ENCODE assay signal across 30 cellular contexts in the genomic region with DNA sequence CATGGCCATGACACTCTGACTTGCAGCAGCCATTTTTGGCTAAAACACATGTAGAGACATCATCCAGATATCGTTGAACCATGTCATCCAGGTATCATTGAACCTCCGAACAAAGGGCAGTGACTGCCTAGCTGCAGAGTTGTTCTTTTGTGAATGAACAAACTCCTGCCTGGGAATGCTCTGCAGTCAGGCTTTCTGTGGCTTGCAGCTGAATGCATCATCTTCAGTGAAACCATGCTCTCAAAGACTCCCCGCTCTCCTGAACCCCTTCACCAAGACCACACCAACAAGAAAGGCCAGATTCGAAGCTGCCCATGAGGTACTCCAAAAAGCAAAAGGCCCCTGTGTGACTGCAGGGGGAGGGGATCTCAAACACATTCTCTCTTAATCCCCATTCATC.
"Had no signal": no experiment of that assay in that cellular context is flagged by ENCODE, and none has a peak within 500 bp of the region (broad histone marks: within the 10 kb centered on the region; RNA-seq: fewer than 3 reads in every experiment).

No MANE protein-coding gene starts in this region.

- H3K4me1 Mint-ChIP-seq: naive B cell; naive thymus-derived CD8-positive, alpha-beta T cell; stimulated activated memory B cell treated with anti-CD40 and anti-IgM and Interleukin-4, amounts not matched to agents 10 μg/mL and 1 μg/mL and 100 μg/mL, for 72 hours; stimulated activated naive CD8-positive, alpha-beta T cell treated with anti-CD3 and anti-CD28 coated beads, Interleukin-15, amount 100 ng/mL, for 72 hours had no signal

- DNase-seq: naive B cell; naive thymus-derived CD8-positive, alpha-beta T cell; occipital lobe; ovary; posterior cingulate gyrus; psoas muscle; right cardiac atrium; spleen; stimulated activated CD4-positive, alpha-beta T cell treated with anti-CD3 and anti-CD28 coated beads, Interleukin-12 subunit alpha, Interleukin-12 subunit beta, amount 100 ng/mL, for 4 hours; stimulated activated CD4-positive, alpha-beta T cell treated with anti-CD3 and anti-CD28 coated beads, Interleukin-1b, Interleukin-23, amount 100 ng/mL, for 48 hours; stimulated activated CD4-positive, alpha-beta T cell treated with anti-CD3 and anti-CD28 coated beads, Interleukin-4, amount 100 ng/mL, for 1 hour; stimulated activated CD4-positive, alpha-beta T cell treated with anti-CD3 and anti-CD28 coated beads, Interleukin-4, amount 100 ng/mL, for 4 hours; stimulated activated CD8-positive, alpha-beta memory T cell treated with anti-CD3 and anti-CD28 coated beads, Interleukin-4, amount 100 ng/mL, for 48 hours; stimulated activated naive CD4-positive, alpha-beta T cell; stimulated activated naive CD8-positive, alpha-beta T cell treated with anti-CD3 and anti-CD28 coated beads, Interleukin-15, amount 100 ng/mL, for 72 hours; stimulated activated naive CD8-positive, alpha-beta T cell treated with anti-CD3 and anti-CD28 coated beads, Interleukin-15, Interleukin-2, amounts not matched to agents 100 U/mL and 50 U/mL, for 24 hours; substantia nigra; testis; tibial artery; transverse colon; upper lobe of right lung; uterus had no signal

- H3K4me3 Mint-ChIP-seq: naive B cell; naive thymus-derived CD8-positive, alpha-beta T cell; natural killer cell treated with Interleukin-12 subunit alpha and Interleukin-12 subunit beta and Interleukin-15 and Interleukin-18, amount 100 ng/mL, for 72 hours; stimulated activated memory B cell treated with anti-CD40 and anti-IgM and Interleukin-4, amounts not matched to agents 10 μg/mL and 1 μg/mL and 100 μg/mL, for 72 hours; stimulated activated naive CD8-positive, alpha-beta T cell treated with anti-CD3 and anti-CD28 coated beads, Interleukin-15, amount 100 ng/mL, for 72 hours; type B pancreatic cell had no signal

- H3K36me3 Mint-ChIP-seq: natural killer cell treated with Interleukin-12 subunit alpha and Interleukin-12 subunit beta and Interleukin-15 and Interleukin-18, amount 100 ng/mL, for 72 hours; type B pancreatic cell had no signal

- H3K9me3 Mint-ChIP-seq: natural killer cell treated with Interleukin-12 subunit alpha and Interleukin-12 subunit beta and Interleukin-15 and Interleukin-18, amount 100 ng/mL, for 72 hours; stimulated activated naive CD8-positive, alpha-beta T cell treated with anti-CD3 and anti-CD28 coated beads, Interleukin-15, amount 100 ng/mL, for 72 hours; type B pancreatic cell had no signal

- H3K27me3 ChIP-seq: ovary, spleen, suprapubic skin, testis, tibial artery, transverse colon, upper lobe of right lung, uterus had no signal

- H3K4me1 ChIP-seq: parathyroid adenoma, psoas muscle, spleen, suprapubic skin, testis, tibial artery, upper lobe of right lung, uterus had no signal

- H3K27me3 Mint-ChIP-seq: progenitor cell of endocrine pancreas; stimulated activated memory B cell treated with anti-CD40 and anti-IgM and Interleukin-4, amounts not matched to agents 10 μg/mL and 1 μg/mL and 100 μg/mL, for 72 hours; stimulated activated naive CD8-positive, alpha-beta T cell treated with anti-CD3 and anti-CD28 coated beads, Interleukin-15, amount 100 ng/mL, for 72 hours had no signal

- H3K79me2 ChIP-seq: parathyroid adenoma had no signal

- H3K9me3 ChIP-seq: ovary, psoas muscle, spleen, suprapubic skin, testis, tibial artery, transverse colon, upper lobe of right lung, uterus had no signal

- H3K9ac ChIP-seq: parathyroid adenoma had no signal

- H2AFZ ChIP-seq: parathyroid adenoma had no signal

- H3K36me3 ChIP-seq: ovary, spleen, suprapubic skin, tibial artery, transverse colon, upper lobe of right lung, uterus had no signal

- ATAC-seq: naive thymus-derived CD8-positive, alpha-beta T cell; psoas muscle; right cardiac atrium; stimulated activated memory B cell treated with anti-CD40 and anti-IgM and Interleukin-4, amounts not matched to agents 10 μg/mL and 1 μg/mL and 100 μg/mL, for 72 hours; stimulated activated naive CD8-positive, alpha-beta T cell treated with anti-CD3 and anti-CD28 coated beads, Interleukin-15, amount 100 ng/mL, for 72 hours; stimulated activated naive CD8-positive, alpha-beta T cell treated with anti-CD3 and anti-CD28 coated beads, Interleukin-15, Interleukin-2, amounts not matched to agents 100 U/mL and 50 U/mL, for 24 hours had no signal

- H3K4me3 ChIP-seq: ovary, psoas muscle, skin epidermis, smooth muscle cell, spleen, suprapubic skin, testis, tibial artery, transverse colon, upper lobe of right lung, uterus had no signal

- H3K27ac Mint-ChIP-seq: naive thymus-derived CD8-positive, alpha-beta T cell; natural killer cell treated with Interleukin-12 subunit alpha and Interleukin-12 subunit beta and Interleukin-15 and Interleukin-18, amount 100 ng/mL, for 72 hours; progenitor cell of endocrine pancreas; stimulated activated memory B cell treated with anti-CD40 and anti-IgM and Interleukin-4, amounts not matched to agents 10 μg/mL and 1 μg/mL and 100 μg/mL, for 72 hours; stimulated activated naive CD8-positive, alpha-beta T cell treated with anti-CD3 and anti-CD28 coated beads, Interleukin-15, amount 100 ng/mL, for 72 hours; type B pancreatic cell had no signal

- H3K27ac ChIP-seq: ovary, parathyroid adenoma, psoas muscle, skin epidermis, spleen, suprapubic skin, testis, tibial artery, transverse colon, upper lobe of right lung, uterus had no signal

- H3K4me2 ChIP-seq: smooth muscle cell had no signal
